ENCODE assay signal across 1 cellular context in the genomic region with DNA sequence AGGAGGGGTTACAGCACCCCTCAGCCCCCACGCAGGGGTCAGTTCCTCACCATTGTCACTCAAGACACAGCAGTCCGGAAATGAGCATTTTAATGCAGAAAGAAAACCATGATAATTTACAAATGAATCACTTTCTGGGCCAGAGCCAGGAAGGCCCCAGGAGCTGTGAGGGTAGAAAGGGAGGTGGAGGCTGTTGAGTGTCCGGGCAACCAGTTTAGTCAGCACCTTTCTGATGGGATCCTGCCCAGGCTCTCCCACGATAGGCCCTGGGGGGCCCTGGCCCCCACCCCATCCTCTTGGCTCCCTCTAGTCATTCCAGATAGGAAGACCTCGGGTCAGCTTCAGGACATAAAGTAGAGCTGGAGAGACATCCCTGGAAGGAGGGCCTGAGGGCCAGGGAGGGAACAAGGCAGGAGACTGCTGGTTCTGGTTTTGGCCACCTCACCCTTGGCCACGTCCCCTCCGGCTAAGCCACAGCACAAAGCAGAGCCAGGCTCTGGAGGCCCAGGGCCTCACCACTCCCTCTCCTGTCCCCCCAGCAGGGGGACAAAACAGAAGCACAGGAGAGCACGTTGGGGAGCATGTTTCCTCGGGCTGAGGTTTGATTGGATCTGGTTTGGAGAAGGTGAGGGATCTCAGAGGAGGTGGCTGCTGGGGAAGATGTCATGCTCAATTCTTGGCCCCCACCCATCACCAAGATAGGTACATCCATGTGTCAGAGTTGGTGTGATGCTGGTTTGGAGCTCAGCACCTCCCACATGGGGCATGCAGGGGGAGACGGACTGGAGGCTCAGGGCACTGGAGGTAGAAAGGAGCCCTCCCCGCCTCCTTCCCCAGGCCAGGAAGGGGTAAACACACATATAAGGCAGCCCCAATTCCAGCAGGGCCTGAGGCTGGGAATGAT.
TF ChIP-seq lines count a peak whose summit lies in the region.

No MANE protein-coding gene starts in this region.

TF ChIP-seq in H1, 55 proteins besides CTCF, POLR2A, EP300 and RAD21:
- TF ChIP-seq POLR2AphosphoS5 (IDR thresholded peaks at IDR 0.05; ENCODE audit: low read depth, low read length), result peak; percentile 75
- no peak for TF ChIP-seq EGR1 (IDR thresholded peaks at IDR 0.05; ENCODE audit: borderline replicate concordance, low read depth, low read length)
